In the genomic region with DNA sequence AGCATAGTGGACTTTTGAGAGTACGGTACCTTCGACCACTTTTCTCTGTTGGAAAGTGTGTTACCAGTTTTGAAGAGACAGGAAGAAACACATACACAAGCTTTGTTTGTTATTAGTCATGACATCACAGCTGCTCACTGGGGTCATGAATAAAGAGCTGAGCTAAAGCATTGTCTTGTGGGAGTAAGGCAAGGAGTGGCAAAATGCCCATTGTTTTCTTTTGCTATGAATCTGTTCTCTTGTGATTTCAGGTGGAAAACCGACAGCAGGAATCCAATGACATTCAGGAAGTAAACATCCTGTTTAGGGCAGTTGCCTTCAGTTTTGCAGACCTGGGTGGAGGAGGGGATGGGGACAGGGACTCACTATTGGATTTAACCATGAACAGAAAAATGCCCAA, we compare ENCODE assay signal across 8 cellular contexts.
DNase-seq lines count a peak whose midpoint lies in the region; ATAC-seq, FAIRE-seq and TF ChIP-seq lines count a peak whose summit lies in the region.

No MANE protein-coding gene starts in this region.

- H3K27ac Mint-ChIP-seq in neural crest cell (ENCODE audit: unreplicated experiment): peak overlapping the region; percentile 59
- peak overlapping the region in 1 of 2 donors; percentile 13 for H3K27ac Mint-ChIP-seq in activated naive CD4-positive, alpha-beta T cell treated with anti-CD3 and anti-CD28 coated beads, Interleukin-2, amount 50 U/mL, for 72 hours

- peaks cover 2% of the 10 kb centered on the region for H3K9me3 Mint-ChIP-seq in neural crest cell
- H3K9me3 Mint-ChIP-seq in activated naive CD4-positive, alpha-beta T cell treated with anti-CD3 and anti-CD28 coated beads, Interleukin-2, amount 50 U/mL, for 72 hours: peaks cover 0 to 5% of the 10 kb centered on the region in 2 donors

- H3K4me1 Mint-ChIP-seq in neural crest cell: peaks cover 46% of the 10 kb centered on the region

- peak; percentile 89 for DNase-seq in DMS53 treated with DMSO at 0.1 percent for 48 hours (lab: John Stamatoyannopoulos, UW; ENCODE audit: unreplicated experiment)
- DNase-seq in NCI-H345 (lab: John Stamatoyannopoulos, UW): peak; percentile 50
- DNase-seq in epithelial cell of proximal tubule (ENCODE audit: low read depth): peak; percentile 71
- DNase-seq in neural crest cell (ENCODE audit: low read depth, low spot score): no peak
- no peak for DNase-seq in stimulated activated CD4-positive, alpha-beta T cell treated with anti-CD3 and anti-CD28 coated beads, Interleukin-4, amount 100 ng/mL, for 24 hours
- no peak for DNase-seq in activated naive CD4-positive, alpha-beta T cell treated with anti-CD3 and anti-CD28 coated beads, Interleukin-2, amount 50 U/mL, for 72 hours (ENCODE audit: low spot score in 2 of 2)
- no peak for DNase-seq in NCI-H128 (lab: John Stamatoyannopoulos, UW; ENCODE audit: unreplicated experiment)
- DNase-seq in RCC 7860 (ENCODE audit: low spot score): no peak

- no peak overlapping the region for H3K4me3 ChIP-seq in epithelial cell of proximal tubule (ENCODE audit: low read depth, low read length)

- H3K4me3 Mint-ChIP-seq in neural crest cell: no peak overlapping the region

- TF ChIP-seq CTCF in epithelial cell of proximal tubule (conservative IDR thresholded peaks at IDR 0.05; ENCODE audit: low read depth, low read length) (no peak), neural crest cell (conservative IDR thresholded peaks at IDR 0.05) (no peak)

- peaks cover 17% of the 10 kb centered on the region for H3K27me3 Mint-ChIP-seq in neural crest cell (ENCODE audit: low read depth)

- H3K36me3 Mint-ChIP-seq in neural crest cell (ENCODE audit: low read depth): peaks cover 11% of the 10 kb centered on the region
- H3K36me3 Mint-ChIP-seq in activated naive CD4-positive, alpha-beta T cell treated with anti-CD3 and anti-CD28 coated beads, Interleukin-2, amount 50 U/mL, for 72 hours: peaks cover 4 to 7% of the 10 kb centered on the region in 2 donors

- no peak for FAIRE-seq in RCC 7860 (lab: Jason Lieb, UNC)

- ATAC-seq in activated naive CD4-positive, alpha-beta T cell treated with anti-CD3 and anti-CD28 coated beads, Interleukin-2, amount 50 U/mL, for 72 hours: no peak

Comparison
In these comparisons a context has a peak if more than half of its experiments do, and no peak if none do; other contexts are left out.
1. DNase-seq: peak in DMS53 treated with DMSO at 0.1 percent for 48 hours (single experiment), NCI-H345 (single experiment) and epithelial cell of proximal tubule (single experiment); none in neural crest cell (single experiment), stimulated activated CD4-positive, alpha-beta T cell treated with anti-CD3 and anti-CD28 coated beads, Interleukin-4, amount 100 ng/mL, for 24 hours (single experiment), activated naive CD4-positive, alpha-beta T cell treated with anti-CD3 and anti-CD28 coated beads, Interleukin-2, amount 50 U/mL, for 72 hours (0 of 2), NCI-H128 (single experiment) and RCC 7860 (single experiment).